16 cellular contexts compared by ENCODE assay signal in the genomic region with DNA sequence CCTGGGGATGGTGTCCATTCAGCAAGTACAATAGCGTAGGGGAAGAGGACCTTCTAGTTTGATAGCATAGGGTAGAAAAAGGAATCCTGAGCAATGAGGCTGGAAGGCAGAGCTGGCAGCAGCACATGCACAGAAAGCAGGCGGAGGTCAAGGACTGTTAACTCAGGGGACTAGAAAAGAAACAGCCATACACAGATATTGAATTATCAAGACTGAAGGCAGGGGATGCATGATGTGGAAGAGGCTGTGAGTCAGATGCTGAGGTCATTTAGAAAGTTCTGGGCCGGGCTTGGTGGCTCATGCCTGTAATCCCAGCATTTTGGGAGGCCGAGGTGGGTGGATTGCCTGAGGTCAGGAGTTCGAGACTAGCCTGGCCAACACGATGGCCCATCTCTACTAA.
DNase-seq lines count a peak whose midpoint lies in the region.
"Had no signal": no experiment of that assay in that cellular context is flagged by ENCODE, and none has a peak within 500 bp of the region (broad histone marks: within the 10 kb centered on the region; RNA-seq: fewer than 3 reads in every experiment).

No MANE protein-coding gene starts in this region.

- no peak overlapping the region for H3K27ac Mint-ChIP-seq in CD4-positive, alpha-beta memory T cell
- H3K27ac Mint-ChIP-seq: effector memory CD8-positive, alpha-beta T cell had no signal

- H3K9me3 Mint-ChIP-seq in CD4-positive, alpha-beta memory T cell, result peaks cover 0 to 2% (median 0%) of the 10 kb centered on the region in 8 donors
- H3K9me3 Mint-ChIP-seq: effector memory CD8-positive, alpha-beta T cell had no signal

- no peak overlapping the region for H3K4me3 Mint-ChIP-seq in CD4-positive, alpha-beta memory T cell
- H3K4me3 Mint-ChIP-seq: effector memory CD8-positive, alpha-beta T cell had no signal

- POLR2A ChIA-PET in CD4-positive, alpha-beta memory T cell (lab: Charles Lee; ENCODE audit: partially characterized antibody), result no interaction called here

- CTCF ChIA-PET in CD4-positive, alpha-beta memory T cell (lab: Charles Lee; ENCODE audit: partially characterized antibody), result no interaction called here

- no peaks in the 10 kb centered on the region for H3K27me3 ChIP-seq in subcutaneous abdominal adipose tissue (ENCODE audit: control insufficient read depth in 5 of 5, insufficient read depth in 4 of 5, low read length in 5 of 5)
- H3K27me3 ChIP-seq in CD4-positive, alpha-beta memory T cell (ENCODE audit: insufficient read depth, low read length), result no peaks in the 10 kb centered on the region
- H3K27me3 ChIP-seq: SJCRH30 had no signal

- peaks cover 17 to 45% (median 42%) of the 10 kb centered on the region in 5 donors for H3K4me1 ChIP-seq in subcutaneous abdominal adipose tissue (ENCODE audit: control insufficient read depth in 5 of 5, insufficient read depth in 5 of 5, low read length in 5 of 5)
- H3K4me1 ChIP-seq in CD4-positive, alpha-beta memory T cell (ENCODE audit: insufficient read depth, low read length), result no peaks in the 10 kb centered on the region

- in situ Hi-C loops in G401 (cut with HindIII; ENCODE audit: low sequenced_read_pairs), result no loop called here

- H3K27ac ChIP-seq in subcutaneous abdominal adipose tissue (ENCODE audit: low read depth, low read length), result peak overlapping the region; percentile 78
- no peak overlapping the region for H3K27ac ChIP-seq in CD4-positive, alpha-beta memory T cell (ENCODE audit: low read depth, low read length)
- H3K27ac ChIP-seq: SJCRH30 had no signal

- H3K36me3 ChIP-seq in subcutaneous abdominal adipose tissue (ENCODE audit: control insufficient read depth in 5 of 5, insufficient read depth in 5 of 5, low read length in 5 of 5), result no peaks in the 10 kb centered on the region
- no peaks in the 10 kb centered on the region for H3K36me3 ChIP-seq in CD4-positive, alpha-beta memory T cell (ENCODE audit: insufficient read depth, low read length)
- H3K36me3 ChIP-seq: SJCRH30 had no signal

- H3K9ac ChIP-seq in subcutaneous abdominal adipose tissue (ENCODE audit: low read length in 5 of 5), result no peak overlapping the region

- intact Hi-C loops in CD4-positive, alpha-beta memory T cell (cut with micrococcal nuclease), result no loop called here

- no peaks in the 10 kb centered on the region for H3K36me3 Mint-ChIP-seq in CD4-positive, alpha-beta memory T cell

- H3K27me3 Mint-ChIP-seq in CD4-positive, alpha-beta memory T cell, result peaks cover 0 to 2% of the 10 kb centered on the region in 2 donors

- H3K9me3 ChIP-seq in subcutaneous abdominal adipose tissue (ENCODE audit: control insufficient read depth in 5 of 5, low read length in 5 of 5), result no peaks in the 10 kb centered on the region
- no peaks in the 10 kb centered on the region for H3K9me3 ChIP-seq in CD4-positive, alpha-beta memory T cell (ENCODE audit: control insufficient read depth in 1 of 2, low read length in 2 of 2)
- H3K9me3 ChIP-seq: SJCRH30 had no signal

- DNase-seq in LHCN-M2 (ENCODE audit: low read depth) (peak; percentile 88), astrocyte of the hippocampus (ENCODE audit: low read depth, low spot score) (peak; percentile 70), hepatic stellate cell (ENCODE audit: low spot score) (peak; percentile 54), G401 (ENCODE audit: low spot score) (no peak), T-helper 9 cell (no peak)
- DNase-seq in CD4-positive, alpha-beta memory T cell, result no peak
- DNase-seq: activated CD4-positive, alpha-beta T cell treated with anti-CD3 and anti-CD28 coated beads for 4 hours; activated naive CD4-positive, alpha-beta T cell treated with Interleukin-2 at 50 U/mL for 16 hours; DMS 273 treated with DMSO at 0.1 percent for 48 hours; effector memory CD8-positive, alpha-beta T cell; KBM-7; left cardiac atrium; NCI-H2171 treated with DMSO at 0.1 percent for 48 hours; retina; SJCRH30 had no signal

- H3K4me1 Mint-ChIP-seq in CD4-positive, alpha-beta memory T cell, result no peaks in the 10 kb centered on the region

- no peak overlapping the region for H3K4me3 ChIP-seq in subcutaneous abdominal adipose tissue (ENCODE audit: low read depth in 1 of 5, low read length in 5 of 5)
- no peak overlapping the region for H3K4me3 ChIP-seq in CD4-positive, alpha-beta memory T cell (ENCODE audit: low read length in 2 of 2)
- H3K4me3 ChIP-seq: SJCRH30 had no signal

Comparison
In these comparisons a context has a peak if more than half of its experiments do, and no peak if none do; other contexts are left out.
1. DNase-seq: peak in LHCN-M2 (single experiment), astrocyte of the hippocampus (single experiment) and hepatic stellate cell (single experiment); none in G401 (single experiment), CD4-positive, alpha-beta memory T cell (0 of 5) and T-helper 9 cell (single experiment).